ENCODE assay signal across 21 cellular contexts in genomic region chr11:2999464-2999998, GRCh38. TPM values are rescaled to one million over a fixed set of nuclear protein-coding genes. Genes with fewer than 3 reads are reported as not detected.
DNase-seq lines count a peak whose midpoint lies in the region; ATAC-seq, FAIRE-seq and TF ChIP-seq lines count a peak whose summit lies in the region.
"Had no signal": no experiment of that assay in that cellular context is flagged by ENCODE, and none has a peak within 500 bp of the region (broad histone marks: within the 10 kb centered on the region; RNA-seq: fewer than 3 reads in every experiment).

No MANE protein-coding gene starts in this region.

- H3K4me1 ChIP-seq in K562 (replicated peaks in 1 of 2; ENCODE audit: control insufficient read depth in 2 of 2, insufficient read depth in 2 of 2, low read length in 2 of 2), result peaks cover 0 to 7% of the 10 kb centered on the region in 2 experiments; a peak in 2 of 5 replicates
- peaks cover 29 to 46% of the 10 kb centered on the region in 2 donors for H3K4me1 ChIP-seq in thyroid gland

- intact Hi-C loops in K562 (cut with micrococcal nuclease) (no loop called here), thyroid gland (cut with DNase I) (no loop called here)

- no peak overlapping the region for H3K4me3 ChIP-seq in K562
- H3K4me3 ChIP-seq in thyroid gland (replicated peaks in 1 of 3), result no peak overlapping the region
- H3K4me3 ChIP-seq: heart left ventricle, SJSA1, testis had no signal

- DNase-seq in activated CD4-positive, CD25-positive, alpha-beta regulatory T cell treated with anti-CD3 and anti-CD28 coated beads, Interleukin-2, amount 50 U/mL, for 72 hours, result peak; percentile 8
- DNase-seq in K562 (ENCODE audit: extremely low read depth in 1 of 4, low spot score in 3 of 4) (no peak), mesenteric fat pad (ENCODE audit: low spot score) (peak; percentile 75), thyroid gland (no peak), HuH-7 (ENCODE audit: low spot score) (no peak), germinal center (ENCODE audit: low spot score) (no peak), putamen (ENCODE audit: low spot score) (no peak)
- DNase-seq: 8988T; activated CD4-positive, alpha-beta T cell treated with anti-CD3 and anti-CD28 coated beads, Interleukin-2, amount 50 U/mL, for 4 hours; activated CD8-positive, alpha-beta memory T cell treated with anti-CD3 and anti-CD28 coated beads, Interleukin-2, amount 50 U/mL, for 48 hours; activated effector memory CD4-positive, alpha-beta T cell treated with Interleukin-2 at 50 U/mL for 16 hours; activated naive CD8-positive, alpha-beta T cell treated with anti-CD3 and anti-CD28 coated beads, Interleukin-2, amount 50 U/mL, for 24 hours; MV-4-11; NCI-H226; nephron progenitor cell; stimulated activated CD4-positive, alpha-beta T cell treated with anti-CD3 and anti-CD28 coated beads, Interleukin-1b, Interleukin-23, amount 100 ng/mL, for 48 hours; T-helper 17 cell; testis had no signal

- H3K79me2 ChIP-seq in K562 (ENCODE audit: control insufficient read depth, insufficient read depth, low read length), result no peaks in the 10 kb centered on the region

- FAIRE-seq in K562 (lab: Jason Lieb, UNC), result peak; percentile 35

- H3K27me3 ChIP-seq in K562 (ENCODE audit: control insufficient read depth in 2 of 2, insufficient read depth in 2 of 2, low read length in 2 of 2) (no peaks in the 10 kb centered on the region), thyroid gland (no peaks in the 10 kb centered on the region)
- H3K27me3 ChIP-seq: heart left ventricle, SJSA1, testis had no signal

- TF ChIP-seq CTCF in K562 (IDR thresholded peaks at IDR 0.05 in 2 of 3, conservative IDR thresholded peaks at IDR 0.05 in 1 of 3; ENCODE audit: insufficient read depth in 2 of 3, low read depth in 1 of 3, low read length in 3 of 3), result no peak
- TF ChIP-seq CTCF in thyroid gland (IDR thresholded peaks at IDR 0.05), result no peak

- no peak for TF ChIP-seq RAD21 in K562 (CRISPR knock-in tag; conservative IDR thresholded peaks at IDR 0.05 in 1 of 2, IDR thresholded peaks at IDR 0.05 in 1 of 2)

- no TSS peak for BruUV-seq in K562 (replicated peaks; lab: Mats Ljungman, UMichigan)

- no peaks in the 10 kb centered on the region for H4K20me1 ChIP-seq in K562 (replicated peaks; ENCODE audit: control insufficient read depth, insufficient read depth, low read length)

- no peak for TF ChIP-seq EP300 in K562 (IDR thresholded peaks at IDR 0.05; ENCODE audit: low read length)

- peaks cover 47% of the 10 kb centered on the region; the same call in 2 of the 3 replicates for H3K36me3 ChIP-seq in K562 (ENCODE audit: control insufficient read depth, insufficient read depth, low read length)
- H3K36me3 ChIP-seq in thyroid gland, result peaks cover 5 to 8% of the 10 kb centered on the region in 2 donors

- CTCF ChIA-PET in K562 (lab: Yijun Ruan, JAX; ENCODE audit: low intra/inter-chr PET ratio), result no interaction called here

- no peak overlapping the region for H2AFZ ChIP-seq in K562 (ENCODE audit: low read depth, low read length)

- H3K27ac ChIP-seq in K562 (ENCODE audit: extremely low read depth, low read depth, low read length) (no peak overlapping the region), thyroid gland (peak overlapping the region; percentile 69 to 94 (median 92))
- H3K27ac ChIP-seq: SJSA1, testis had no signal

- POLR2A ChIA-PET in K562 (lab: Yijun Ruan, JAX), result interaction anchor here (0.6 to 2.8 kb wide), 3 partner anchors 8 to 14 kb away, joined by 3 to 15 read pairs (median 7); partner anchors contain the start of gene NAP1L4

- H3K9me1 ChIP-seq in K562 (ENCODE audit: control insufficient read depth, insufficient read depth, low read length), result peaks cover 2% of the 10 kb centered on the region

- H3K4me2 ChIP-seq in K562 (ENCODE audit: insufficient read depth, low read length), result no peak overlapping the region

- no peak overlapping the region for H3K9ac ChIP-seq in K562 (ENCODE audit: insufficient read depth in 1 of 2, low read depth in 2 of 2, low read length in 2 of 2)

- no peaks in the 10 kb centered on the region for H3K9me3 ChIP-seq in K562 (replicated peaks; ENCODE audit: control insufficient read depth, insufficient read depth, low read depth, low read length)
- no peaks in the 10 kb centered on the region for H3K9me3 ChIP-seq in thyroid gland
- H3K9me3 ChIP-seq: heart left ventricle, SJSA1, testis had no signal

- ATAC-seq in activated CD4-positive, CD25-positive, alpha-beta regulatory T cell treated with anti-CD3 and anti-CD28 coated beads, Interleukin-2, amount 50 U/mL, for 24 hours, result no peak
- ATAC-seq in K562, result no peak; the same call in 2 of the 3 replicates
- ATAC-seq: activated naive CD8-positive, alpha-beta T cell treated with anti-CD3 and anti-CD28 coated beads, Interleukin-2, amount 50 U/mL, for 24 hours; T-helper 17 cell had no signal

- 80% methylated on average over 10 of the region's 10 CpGs for WGBS in K562 (ENCODE audit: insufficient coverage, low coverage, missing lambda C conversion rate)
- WGBS in thyroid gland, 2 donors, result 77 to 84% methylated on average over 10 of the region's 10 CpGs

- TF ChIP-seq POLR2A in K562 (conservative IDR thresholded peaks at IDR 0.05), result no peak
- no peak for TF ChIP-seq POLR2A in thyroid gland (IDR thresholded peaks at IDR 0.05)

- in situ Hi-C loops in K562 (cut with MboI), result no loop called here

TF ChIP-seq in K562, 482 proteins besides CTCF, POLR2A, EP300 and RAD21:
- TF ChIP-seq ZNF41 (CRISPR knock-in tag; conservative IDR thresholded peaks at IDR 0.05), result no peak
- TF ChIP-seq POLR2AphosphoS2 (IDR thresholded peaks at IDR 0.05; ENCODE audit: low read length), result 0 out of 2 replicates have a peak, but pooled peaks have one; percentile 19
- no peak for TF ChIP-seq TSC22D4 (tag; IDR thresholded peaks at IDR 0.05)
- TF ChIP-seq ZFP36 (IDR thresholded peaks at IDR 0.05; ENCODE audit: low read depth, low read length, partially characterized antibody), result no peak
- TF ChIP-seq DDX20 (tag; IDR thresholded peaks at IDR 0.05; ENCODE audit: low read depth), result no peak

RNA-seq across cellular contexts. Expression of gene NAP1L4, which starts 7.4 kb away (rescaled TPM):
- total RNA-seq in K562 (2011; cell fraction: chromatin; rRNA removed; ENCODE audit: low replicate concordance), result 200 and 559 TPM in 2 replicates
- total RNA-seq in K562 (2011; cell fraction: nucleolus; rRNA removed), result 89.9 and 105 TPM in 2 replicates
- total RNA-seq in K562 (2011; cell fraction: nucleoplasm; rRNA removed), result 185 and 193 TPM in 2 replicates
- total RNA-seq in K562 (2014; rRNA removed) (217 and 237 TPM in 2 replicates), K562 (2014; rRNA removed; fragmentation: Illumina TruSeq; extraction: Trizol) (179 and 210 TPM in 2 replicates), K562 (2015; rRNA removed; fragmentation: Illumina TruSeq; extraction: Trizol) (145 and 153 TPM in 2 replicates), K562 (2021) (167 and 180 TPM in 2 replicates), mesenteric fat pad (96.1 TPM), thyroid gland (100 to 1,000 TPM; 104 to 117 (median 108) TPM)
- polyA plus RNA-seq in K562 (2011; rRNA removed) (145 and 176 TPM in 2 replicates), K562 (2014; fragmentation: Illumina TruSeq; extraction: Trizol) (154 and 184 TPM in 2 replicates), K562 (2014; fragmentation: Nextera tagmentation; extraction: Ambion mirVana) (10 to 100 TPM; 34.1 to 50.7 TPM), K562 (2014; rRNA removed) (221 and 244 TPM in 2 replicates)
- polyA plus RNA-seq in K562 (2011; cell fraction: cytosol; rRNA removed), result 72.7 and 90.0 TPM in 2 replicates
- polyA plus RNA-seq in K562 (2011; cell fraction: nucleus; rRNA removed), result 166 and 223 TPM in 2 replicates
- polyA plus RNA-seq in K562 (2012), result 103 and 135 TPM in 2 replicates
- 207 and 232 TPM in 2 replicates for polyA minus RNA-seq in K562 (2011; rRNA and poly(A)+ RNA removed)
- 66.1 and 67.2 TPM in 2 replicates for polyA minus RNA-seq in K562 (2011; cell fraction: cytosol; rRNA and poly(A)+ RNA removed)
- polyA minus RNA-seq in K562 (2011; cell fraction: nucleus; rRNA and poly(A)+ RNA removed), result 76.3 and 166 TPM in 2 replicates

RNA-seq across cellular contexts. Expression of gene CARS1, which starts 57.7 kb away (rescaled TPM):
- total RNA-seq in K562 (2011; cell fraction: chromatin; rRNA removed; ENCODE audit: low replicate concordance), result 298 and 329 TPM in 2 replicates
- 156 and 161 TPM in 2 replicates for total RNA-seq in K562 (2011; cell fraction: nucleolus; rRNA removed)
- total RNA-seq in K562 (2011; cell fraction: nucleoplasm; rRNA removed), result 164 and 168 TPM in 2 replicates
- total RNA-seq in K562 (2014; rRNA removed), result 73.6 and 77.3 TPM in 2 replicates
- total RNA-seq in K562 (2014; rRNA removed; fragmentation: Illumina TruSeq; extraction: Trizol), result 52.3 and 57.4 TPM in 2 replicates
- 27.0 and 31.5 TPM in 2 replicates for total RNA-seq in K562 (2015; rRNA removed; fragmentation: Illumina TruSeq; extraction: Trizol)
- total RNA-seq in K562 (2021), result 76.1 and 90.2 TPM in 2 replicates
- polyA plus RNA-seq in K562 (2011; rRNA removed), result 87.9 and 93.0 TPM in 2 replicates
- polyA plus RNA-seq in K562 (2011; cell fraction: cytosol; rRNA removed), result 38.4 and 53.6 TPM in 2 replicates
- 222 and 259 TPM in 2 replicates for polyA plus RNA-seq in K562 (2011; cell fraction: nucleus; rRNA removed)
- polyA plus RNA-seq in K562 (2012), result 42.8 and 175 TPM in 2 replicates
- 80.1 and 90.0 TPM in 2 replicates for polyA plus RNA-seq in K562 (2014; fragmentation: Illumina TruSeq; extraction: Trizol)
- 10 to 100 TPM; 14.4 to 28.4 TPM for polyA plus RNA-seq in K562 (2014; fragmentation: Nextera tagmentation; extraction: Ambion mirVana)
- 94.0 and 106 TPM in 2 replicates for polyA plus RNA-seq in K562 (2014; rRNA removed)
- 60.4 and 65.4 TPM in 2 replicates for polyA minus RNA-seq in K562 (2011; rRNA and poly(A)+ RNA removed)
- polyA minus RNA-seq in K562 (2011; cell fraction: cytosol; rRNA and poly(A)+ RNA removed), result 27.4 and 51.4 TPM in 2 replicates
- polyA minus RNA-seq in K562 (2011; cell fraction: nucleus; rRNA and poly(A)+ RNA removed), result 66.9 and 96.7 TPM in 2 replicates
- total RNA-seq in mesenteric fat pad, result 69.4 TPM
- 10 to 100 TPM; 36.7 to 56.2 (median 50.1) TPM for total RNA-seq in thyroid gland

Comparison
In these comparisons a context has a peak if more than half of its experiments do, and no peak if none do; other contexts are left out.
1. DNase-seq: peak in activated CD4-positive, CD25-positive, alpha-beta regulatory T cell treated with anti-CD3 and anti-CD28 coated beads, Interleukin-2, amount 50 U/mL, for 72 hours (single experiment) and mesenteric fat pad (single experiment); none in K562 (0 of 4), thyroid gland (0 of 2), HuH-7 (single experiment), germinal center (single experiment) and putamen (single experiment).